8 cellular contexts compared by ENCODE assay signal in genomic region chr14:103846569-103847438, GRCh38. TPM values are rescaled to one million over a fixed set of nuclear protein-coding genes. Genes with fewer than 3 reads are reported as not detected.
DNase-seq lines count a peak whose midpoint lies in the region; ATAC-seq and TF ChIP-seq lines count a peak whose summit lies in the region.

No MANE protein-coding gene starts in this region.

- intact Hi-C loops in activated CD4-positive, alpha-beta T cell treated with anti-CD3 and anti-CD28 coated beads for 36 hours (cut with DNase I, micrococcal nuclease): loop anchor here in 1 of 2 experiments (1.0 to 10.0 kb wide), 9 partner anchors 25 to 1760 kb away; partner anchors contain the start of genes BAG5, CDCA4, COA8 and EIF5

- H3K9me3 ChIP-seq in right atrium auricular region: no peaks in the 10 kb centered on the region

- H3K27ac ChIP-seq in right atrium auricular region: peak overlapping the region; percentile 86 to 90

- H3K27ac Mint-ChIP-seq in activated CD4-positive, alpha-beta T cell treated with anti-CD3 and anti-CD28 coated beads for 36 hours: peak overlapping the region; percentile 38
- H3K27ac Mint-ChIP-seq in activated naive CD8-positive, alpha-beta T cell treated with anti-CD3 and anti-CD28 coated beads for 36 hours: no peak overlapping the region

- CTCF ChIA-PET in activated CD4-positive, alpha-beta T cell treated with anti-CD3 and anti-CD28 coated beads for 36 hours (lab: Charles Lee): no interaction called here

- no peaks in the 10 kb centered on the region for H3K27me3 ChIP-seq in right atrium auricular region

- peaks cover 7% of the 10 kb centered on the region for H3K36me3 ChIP-seq in right atrium auricular region

- peaks cover 0 to 37% of the 10 kb centered on the region in 2 donors for H3K4me1 ChIP-seq in right atrium auricular region

- POLR2A ChIA-PET in activated CD4-positive, alpha-beta T cell treated with anti-CD3 and anti-CD28 coated beads for 36 hours (lab: Charles Lee): no interaction called here

- peak; percentile 46 for DNase-seq in activated CD4-positive, alpha-beta T cell treated with anti-CD3 and anti-CD28 coated beads for 36 hours
- no peak for DNase-seq in activated CD4-positive, alpha-beta T cell treated with anti-CD3 and anti-CD28 coated beads, Interleukin-2, amount 50 U/mL, for 4 hours
- DNase-seq in NCI-H69 (lab: John Stamatoyannopoulos, UW) (peak; percentile 81), right atrium auricular region (ENCODE audit: low spot score) (no peak), retina (peak; percentile 69), HPDE6-E6E7 (ENCODE audit: extremely low spot score) (no peak)
- DNase-seq in activated naive CD8-positive, alpha-beta T cell treated with anti-CD3 and anti-CD28 coated beads for 36 hours: no peak

- H3K4me3 ChIP-seq in right atrium auricular region: peak overlapping the region; percentile 71 to 78

- H3K36me3 Mint-ChIP-seq in activated CD4-positive, alpha-beta T cell treated with anti-CD3 and anti-CD28 coated beads for 36 hours (ENCODE audit: low read depth): no peaks in the 10 kb centered on the region
- peaks cover 5% of the 10 kb centered on the region for H3K36me3 Mint-ChIP-seq in activated naive CD8-positive, alpha-beta T cell treated with anti-CD3 and anti-CD28 coated beads for 36 hours

- TF ChIP-seq CTCF in right atrium auricular region (IDR thresholded peaks at IDR 0.05): no peak

- H3K27me3 Mint-ChIP-seq in activated CD4-positive, alpha-beta T cell treated with anti-CD3 and anti-CD28 coated beads for 36 hours: peaks cover 5% of the 10 kb centered on the region
- H3K27me3 Mint-ChIP-seq in activated naive CD8-positive, alpha-beta T cell treated with anti-CD3 and anti-CD28 coated beads for 36 hours: no peaks in the 10 kb centered on the region

- ATAC-seq in activated CD4-positive, alpha-beta T cell treated with anti-CD3 and anti-CD28 coated beads for 36 hours: peak; percentile 28
- peak; percentile 37 for ATAC-seq in HG02840 (IDR thresholded peaks at IDR 0.05; ENCODE audit: low FRiP score, unreplicated experiment)

- no peaks in the 10 kb centered on the region for H3K9me3 Mint-ChIP-seq in activated CD4-positive, alpha-beta T cell treated with anti-CD3 and anti-CD28 coated beads for 36 hours (ENCODE audit: low read depth)
- H3K9me3 Mint-ChIP-seq in activated naive CD8-positive, alpha-beta T cell treated with anti-CD3 and anti-CD28 coated beads for 36 hours: no peaks in the 10 kb centered on the region

- peaks cover 16% of the 10 kb centered on the region for H3K4me1 Mint-ChIP-seq in activated CD4-positive, alpha-beta T cell treated with anti-CD3 and anti-CD28 coated beads for 36 hours
- peaks cover 16% of the 10 kb centered on the region for H3K4me1 Mint-ChIP-seq in activated naive CD8-positive, alpha-beta T cell treated with anti-CD3 and anti-CD28 coated beads for 36 hours

- H3K4me3 Mint-ChIP-seq in activated CD4-positive, alpha-beta T cell treated with anti-CD3 and anti-CD28 coated beads for 36 hours: peak overlapping the region; percentile 76
- peak overlapping the region; percentile 80 for H3K4me3 Mint-ChIP-seq in activated naive CD8-positive, alpha-beta T cell treated with anti-CD3 and anti-CD28 coated beads for 36 hours

RNA-seq across cellular contexts. Expression of gene PPP1R13B, which starts 0.6 kb away (rescaled TPM):
- 10 to 100 TPM in 1 of 2 experiments, 1 to 10 TPM in 1; 9.3 to 10.3 TPM for total RNA-seq in activated CD4-positive, alpha-beta T cell treated with anti-CD3 and anti-CD28 coated beads for 36 hours
- 1 to 10 TPM; 8.5 to 9.8 TPM for total RNA-seq in activated naive CD8-positive, alpha-beta T cell treated with anti-CD3 and anti-CD28 coated beads for 36 hours
- 10 to 100 TPM; 45.7 to 47.8 TPM for total RNA-seq in right atrium auricular region

Comparison
In these comparisons a context has a peak if more than half of its experiments do, and no peak if none do; other contexts are left out.
1. DNase-seq: peak in activated CD4-positive, alpha-beta T cell treated with anti-CD3 and anti-CD28 coated beads for 36 hours (single experiment), NCI-H69 (single experiment) and retina (single experiment); none in activated CD4-positive, alpha-beta T cell treated with anti-CD3 and anti-CD28 coated beads, Interleukin-2, amount 50 U/mL, for 4 hours (0 of 2), activated naive CD8-positive, alpha-beta T cell treated with anti-CD3 and anti-CD28 coated beads for 36 hours (single experiment), right atrium auricular region (single experiment) and HPDE6-E6E7 (single experiment).
2. RNA of gene PPP1R13B, which starts 0.6 kb away (total RNA-seq): 45.7 to 47.8 TPM in right atrium auricular region; 9.3 to 10.3 TPM in activated CD4-positive, alpha-beta T cell treated with anti-CD3 and anti-CD28 coated beads for 36 hours and 8.5 to 9.8 TPM in activated naive CD8-positive, alpha-beta T cell treated with anti-CD3 and anti-CD28 coated beads for 36 hours; every median in the first group is over 4 times any median in the second.